8 cellular contexts compared by ENCODE assay signal in the genomic region with DNA sequence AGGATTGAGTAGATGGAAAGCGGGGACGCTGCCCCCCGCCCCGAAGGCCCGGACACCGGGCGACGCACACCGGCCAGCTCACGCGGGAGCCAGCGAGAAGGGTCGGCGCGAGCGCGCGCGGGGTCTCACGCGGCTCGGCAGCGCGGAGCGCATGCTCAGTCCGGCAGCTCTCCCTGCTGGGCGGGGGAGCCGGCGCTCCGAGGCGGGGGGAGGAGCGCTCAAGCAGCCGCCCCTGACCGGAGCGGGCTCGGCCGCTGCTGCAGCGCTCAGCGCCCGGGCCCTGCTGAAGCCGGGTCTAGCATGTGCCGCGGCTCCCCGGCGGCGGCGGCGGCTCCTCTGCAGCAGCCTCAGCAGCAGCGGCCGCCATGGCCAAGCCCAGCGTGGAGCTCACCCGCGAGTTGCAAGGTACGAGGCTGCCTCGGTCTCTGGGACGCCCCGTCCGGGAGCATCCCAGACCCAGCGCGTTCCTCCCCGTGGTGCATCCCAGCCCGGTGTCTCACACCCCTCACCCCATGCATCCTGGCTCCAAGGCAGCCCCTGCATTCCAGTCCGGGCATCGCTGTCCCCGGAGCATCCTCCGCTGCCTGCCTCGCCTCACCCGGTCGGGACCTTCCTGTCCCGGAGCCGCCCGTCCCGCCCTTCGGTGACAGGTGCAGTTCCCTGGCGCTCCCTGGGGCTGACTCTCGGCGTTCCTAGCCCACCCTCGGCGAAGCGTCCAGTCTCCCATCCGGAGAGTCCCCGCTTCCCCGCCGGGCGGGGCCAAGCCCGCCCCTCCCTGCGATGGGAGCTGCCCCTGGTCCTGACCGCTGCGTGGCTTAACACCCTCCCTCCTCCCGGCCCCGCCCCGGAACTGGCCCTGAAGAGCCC. TPM values are rescaled to one million over a fixed set of nuclear protein-coding genes. Genes with fewer than 3 reads are reported as not detected.
DNase-seq lines count a peak whose midpoint lies in the region; ATAC-seq and TF ChIP-seq lines count a peak whose summit lies in the region.

CARMIL3 (plus strand) TSS at position 221 of the 867 bp plus-strand sequence; CDS start at position 366, 145 bp downstream.

- no peak for TF ChIP-seq CTCF in type B pancreatic cell (conservative IDR thresholded peaks at IDR 0.05)

- DNase-seq in DMS53 (lab: John Stamatoyannopoulos, UW) (peak; percentile 81), HuH-7.5 (ENCODE audit: low spot score) (peak; percentile 79), SHP77 (lab: John Stamatoyannopoulos, UW) (peak; percentile 74 to 85), globus pallidus (ENCODE audit: low spot score) (peak; percentile 79), nucleus accumbens (lab: John Stamatoyannopoulos, UW) (peak in 51 of 56 donors; percentile 22 to 86 (median 66)), type B pancreatic cell (ENCODE audit: extremely low spot score, unreplicated experiment) (peak; percentile 79)
- DNase-seq in activated naive CD4-positive, alpha-beta T cell treated with anti-CD3 and anti-CD28 coated beads, Interleukin-2, amount 50 U/mL, for 16 hours = peak; percentile 68

- peak; percentile 67 for ATAC-seq in GM21447 (IDR thresholded peaks at IDR 0.05; ENCODE audit: unreplicated experiment)

- H3K27me3 Mint-ChIP-seq in type B pancreatic cell = peaks cover 53% of the 10 kb centered on the region

- peak within 1 kb of the TSS; percentile 89 for H3K4me3 Mint-ChIP-seq in type B pancreatic cell

- H3K36me3 Mint-ChIP-seq in type B pancreatic cell = no peaks in the 10 kb centered on the region

- peaks cover 13% of the 10 kb centered on the region for H3K4me1 Mint-ChIP-seq in type B pancreatic cell (ENCODE audit: unreplicated experiment)

- H3K27ac Mint-ChIP-seq in type B pancreatic cell = peak within 1 kb of the TSS; percentile 44

- H3K9me3 Mint-ChIP-seq in type B pancreatic cell = no peaks in the 10 kb centered on the region

RNA-seq across cellular contexts. Expression of gene CARMIL3, which starts in this region (rescaled TPM):
- 2.5 and 2.8 TPM in 2 replicates for total RNA-seq in type B pancreatic cell (ENCODE audit: low replicate concordance)

Comparison
In these comparisons a context has a peak if more than half of its experiments do, and no peak if none do; other contexts are left out.
1. Peak in every context shown above with its lines: DNase-seq and ATAC-seq.